Comparison of ENCODE assay signal across 4 cellular contexts in the genomic region with DNA sequence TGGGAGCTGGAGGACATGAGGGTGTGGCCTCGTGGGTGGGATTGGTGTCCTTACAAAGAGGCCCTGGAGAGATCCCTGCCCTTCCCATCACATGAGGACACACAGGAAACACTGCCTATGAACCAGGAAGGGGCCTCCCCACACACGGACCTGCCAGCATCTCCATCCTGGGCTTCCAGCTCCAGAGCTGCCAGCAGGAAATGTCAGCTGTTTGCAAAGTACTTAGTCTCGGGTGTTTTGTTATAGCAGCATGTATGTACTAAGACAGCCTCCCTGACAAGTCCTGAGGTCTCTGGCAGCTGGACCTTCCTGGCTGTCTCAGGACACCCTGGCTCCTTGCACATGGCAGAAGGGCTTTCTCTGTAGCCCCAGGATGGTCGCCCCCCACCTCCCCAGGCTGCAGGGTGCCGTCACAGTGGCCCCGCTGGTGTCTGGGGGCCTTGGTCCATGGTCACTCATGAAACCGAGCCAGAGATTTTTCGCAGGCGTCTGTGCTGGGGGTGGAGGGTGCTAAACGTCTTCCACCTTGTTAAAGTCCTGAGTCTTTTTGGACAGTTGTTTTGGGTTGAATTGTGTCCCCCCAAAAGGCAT.
DNase-seq lines count a peak whose midpoint lies in the region; FAIRE-seq and TF ChIP-seq lines count a peak whose summit lies in the region.
"Not testable (repeated sequence)": the region's sequence is repeated elsewhere in the genome, so short reads cannot be mapped to it uniquely, and the experiment has no call there.

No MANE protein-coding gene starts in this region.

- not testable (repeated sequence) for H2BK5ac ChIP-seq in neuronal stem cell (ENCODE audit: low read length)

- not testable (repeated sequence) for H3K27ac ChIP-seq in SK-N-SH (ENCODE audit: low read depth in 2 of 2, low read length in 1 of 2); kidney (ENCODE audit: low read depth in 2 of 2, low read length in 2 of 2); neuronal stem cell (replicated peaks; ENCODE audit: low read length)

- H3K4me3 ChIP-seq in SK-N-SH (ENCODE audit: low read depth in 2 of 2, low read length in 1 of 2); bronchial epithelial cell (ENCODE audit: low read depth, low read length); kidney (ENCODE audit: low read length in 2 of 2); neuronal stem cell (ENCODE audit: low read length in 2 of 2): not testable (repeated sequence)

- H3K4ac ChIP-seq in neuronal stem cell (ENCODE audit: low read length), result not testable (repeated sequence)

- FAIRE-seq in bronchial epithelial cell (lab: Jason Lieb, UNC), result peak; percentile 55
- FAIRE-seq in kidney (lab: Jason Lieb, UNC), result not testable (repeated sequence)

- not testable (repeated sequence) for H3K9me2 ChIP-seq in SK-N-SH

- not testable (repeated sequence) for H3K9me3 ChIP-seq in SK-N-SH; kidney (ENCODE audit: control insufficient read depth in 1 of 2, low read length in 2 of 2); neuronal stem cell (replicated peaks in 1 of 2; ENCODE audit: control insufficient read depth in 2 of 2, insufficient read depth in 1 of 2, low read depth in 1 of 2, low read length in 2 of 2)

- not testable (repeated sequence) for H2BK120ac ChIP-seq in neuronal stem cell (ENCODE audit: low read depth, low read length)

- peaks cover 0 to 15% of the 10 kb centered on the region in 2 experiments; a peak in 1 of 4 replicates for H3K4me1 ChIP-seq in SK-N-SH (ENCODE audit: control insufficient read depth in 1 of 2, insufficient read depth in 2 of 2, low read depth in 1 of 2, low read length in 1 of 2)
- not testable (repeated sequence) for H3K4me1 ChIP-seq in kidney (ENCODE audit: control insufficient read depth in 1 of 2, insufficient read depth in 1 of 2, low read depth in 1 of 2, low read length in 2 of 2); neuronal stem cell (ENCODE audit: control insufficient read depth in 2 of 2, insufficient read depth in 1 of 2, low read depth in 1 of 2, low read length in 2 of 2)

- TF ChIP-seq CTCF in SK-N-SH (IDR thresholded peaks at IDR 0.05); bronchial epithelial cell (IDR thresholded peaks at IDR 0.05; ENCODE audit: insufficient read depth, low read length, severe bottlenecking); kidney (IDR thresholded peaks at IDR 0.05; ENCODE audit: borderline replicate concordance, extremely low read depth, insufficient read depth): not testable (repeated sequence)

- H3K18ac ChIP-seq in neuronal stem cell (ENCODE audit: low read length), result not testable (repeated sequence)

- not testable (repeated sequence) for TF ChIP-seq EP300 in SK-N-SH (IDR thresholded peaks at IDR 0.05; ENCODE audit: borderline replicate concordance in 1 of 2, low read depth in 1 of 2, low read length in 1 of 2)

- DNase-seq in SK-N-SH (peak; percentile 3), kidney (peak; percentile 48)
- not testable (repeated sequence) for DNase-seq in bronchial epithelial cell (ENCODE audit: low read depth); neuronal stem cell (ENCODE audit: low spot score)

- H2AK5ac ChIP-seq in neuronal stem cell (ENCODE audit: low read depth, low read length), result peak overlapping the region; percentile 37

- H3K36me3 ChIP-seq in SK-N-SH (replicated peaks in 1 of 2; ENCODE audit: control insufficient read depth in 1 of 2, insufficient read depth in 2 of 2, low read length in 1 of 2); bronchial epithelial cell (ENCODE audit: control insufficient read depth, insufficient read depth, low read length); kidney (ENCODE audit: control insufficient read depth in 1 of 2, insufficient read depth in 2 of 2, low read length in 2 of 2); neuronal stem cell (replicated peaks in 1 of 2; ENCODE audit: control insufficient read depth in 2 of 2, insufficient read depth in 2 of 2, low read length in 2 of 2): not testable (repeated sequence)

- intact Hi-C loops in kidney (cut with DNase I), result not testable (repeated sequence)

- not testable (repeated sequence) for H4K20me1 ChIP-seq in SK-N-SH (ENCODE audit: insufficient read depth)

- H3K23ac ChIP-seq in neuronal stem cell (ENCODE audit: low read depth, low read length, poor library complexity), result not testable (repeated sequence)

- CTCF ChIA-PET in SK-N-SH (lab: Yijun Ruan, JAX), result not testable (repeated sequence)

- not testable (repeated sequence) for H3K14ac ChIP-seq in neuronal stem cell (ENCODE audit: low read length)

- not testable (repeated sequence) for H4K8ac ChIP-seq in neuronal stem cell (ENCODE audit: low read depth, low read length)

- WGBS in SK-N-SH (ENCODE audit: low lambda C conversion rate), result 81% methylated on average over 3 of the region's 10 CpGs
- no CpG with 5 or more reads among the region's 10 CpGs for WGBS in neuronal stem cell (ENCODE audit: extremely low coverage in 2 of 2, insufficient read length in 2 of 2, insufficient replicate concordance in 1 of 2), 2 donors

- POLR2A ChIA-PET in SK-N-SH (lab: Yijun Ruan, JAX), result not testable (repeated sequence)

- not testable (repeated sequence) for H3K27me3 ChIP-seq in SK-N-SH (ENCODE audit: insufficient read depth); bronchial epithelial cell (ENCODE audit: control insufficient read depth, insufficient read depth, low read length); neuronal stem cell (ENCODE audit: control insufficient read depth in 3 of 3, insufficient read depth in 3 of 3, low read depth in 1 of 3, low read length in 3 of 3)

- H4K91ac ChIP-seq in neuronal stem cell (ENCODE audit: low read depth, low read length, poor library complexity), result not testable (repeated sequence)

- H2BK12ac ChIP-seq in neuronal stem cell (ENCODE audit: low read length), result not testable (repeated sequence)

- not testable (repeated sequence) for H2AFZ ChIP-seq in SK-N-SH (ENCODE audit: low read depth); neuronal stem cell (ENCODE audit: low read length)

- H3K79me1 ChIP-seq in neuronal stem cell (ENCODE audit: low read depth, low read length), result not testable (repeated sequence)

- not testable (repeated sequence) for H3F3A ChIP-seq in SK-N-SH (replicated peaks; ENCODE audit: insufficient read depth)

- H2BK15ac ChIP-seq in neuronal stem cell (ENCODE audit: low read length), result not testable (repeated sequence)

- not testable (repeated sequence) for H3K79me2 ChIP-seq in SK-N-SH (ENCODE audit: insufficient read depth)

- H3K4me2 ChIP-seq in SK-N-SH; neuronal stem cell (ENCODE audit: insufficient read depth, low read length, poor library complexity, severe bottlenecking): not testable (repeated sequence)

- H3K9ac ChIP-seq in SK-N-SH; kidney (ENCODE audit: low read length in 2 of 2); neuronal stem cell (ENCODE audit: low read depth, low read length, poor library complexity): not testable (repeated sequence)

- TF ChIP-seq RAD21 in SK-N-SH (IDR thresholded peaks at IDR 0.05; ENCODE audit: low read length), result not testable (repeated sequence)
